Comparison of ENCODE assay signal across 16 cellular contexts in genomic region chr5:14296533-14297331, GRCh38.
DNase-seq lines count a peak whose midpoint lies in the region; ATAC-seq and TF ChIP-seq lines count a peak whose summit lies in the region.
"Had no signal": no experiment of that assay in that cellular context is flagged by ENCODE, and none has a peak within 500 bp of the region (broad histone marks: within the 10 kb centered on the region; RNA-seq: fewer than 3 reads in every experiment).

No MANE protein-coding gene starts in this region.

- H3K27ac ChIP-seq in right atrium auricular region, result no peak overlapping the region
- no peak overlapping the region for H3K27ac ChIP-seq in adrenal gland
- H3K27ac ChIP-seq: A549 had no signal

- H3K27me3 ChIP-seq in right atrium auricular region (no peaks in the 10 kb centered on the region), adrenal gland (no peaks in the 10 kb centered on the region)

- 88 to 91% (median 90%) methylated on average over 14 of the region's 14 CpGs for whole genome bisulfite sequencing in adrenal gland, 4 donors

- H3K36me3 ChIP-seq in right atrium auricular region, result peaks cover 11% of the 10 kb centered on the region
- peaks cover 0 to 9% of the 10 kb centered on the region in 2 donors for H3K36me3 ChIP-seq in adrenal gland (replicated peaks in 1 of 2)

- no peaks in the 10 kb centered on the region for H3K9me3 ChIP-seq in right atrium auricular region
- H3K9me3 ChIP-seq in adrenal gland (replicated peaks in 1 of 3), result no peaks in the 10 kb centered on the region
- H3K9me3 ChIP-seq: A549 had no signal

- no peak for TF ChIP-seq POLR2A in adrenal gland (IDR thresholded peaks at IDR 0.05)

- DNase-seq in Right ventricle myocardium superior (no peak), right atrium auricular region (ENCODE audit: low spot score) (no peak), amygdala (lab: John Stamatoyannopoulos, UW) (peak in 31 of 56 donors; percentile 6 to 64 (median 33)), left ventricle myocardium superior (no peak), superior temporal gyrus (ENCODE audit: extremely low spot score) (peak; percentile 78), SW480 (ENCODE audit: low spot score) (no peak), adrenal gland (no peak)
- DNase-seq: activated CD4-positive, alpha-beta T cell treated with anti-CD3 and anti-CD28 coated beads for 1 hour; erythroblast; mesendoderm; NCI-H526; small intestine; stimulated activated naive CD8-positive, alpha-beta T cell treated with anti-CD3 and anti-CD28 coated beads, Interleukin-15, amount 100 ng/mL, for 72 hours; T-helper 17 cell had no signal

- peaks cover 0 to 26% of the 10 kb centered on the region in 2 donors for H3K4me1 ChIP-seq in right atrium auricular region
- peaks cover 3 to 7% of the 10 kb centered on the region in 2 donors for H3K4me1 ChIP-seq in adrenal gland (replicated peaks in 1 of 2)

- no peak for TF ChIP-seq CTCF in right atrium auricular region (IDR thresholded peaks at IDR 0.05)
- no peak for TF ChIP-seq CTCF in adrenal gland (IDR thresholded peaks at IDR 0.05)

- intact Hi-C loops in Right ventricle myocardium superior (cut with DNase I) (no loop called here), left ventricle myocardium superior (cut with micrococcal nuclease) (no loop called here), adrenal gland (cut with DNase I) (no loop called here)

- peak; percentile 85 for ATAC-seq in Right ventricle myocardium superior (ENCODE audit: poor library complexity)
- ATAC-seq in left ventricle myocardium superior, result peak; percentile 84
- ATAC-seq in GM19395 (IDR thresholded peaks at IDR 0.05; ENCODE audit: unreplicated experiment), result no peak
- ATAC-seq: stimulated activated naive CD8-positive, alpha-beta T cell treated with anti-CD3 and anti-CD28 coated beads, Interleukin-15, amount 100 ng/mL, for 72 hours; T-helper 17 cell had no signal

- H3K4me3 ChIP-seq in right atrium auricular region, result no peak overlapping the region
- H3K4me3 ChIP-seq in adrenal gland, result no peak overlapping the region
- H3K4me3 ChIP-seq: A549 had no signal

Comparison
In these comparisons a context has a peak if more than half of its experiments do, and no peak if none do; other contexts are left out.
1. DNase-seq: peak in amygdala (31 of 56) and superior temporal gyrus (single experiment); none in Right ventricle myocardium superior (single experiment), right atrium auricular region (single experiment), left ventricle myocardium superior (single experiment), SW480 (single experiment) and adrenal gland (0 of 7).